Comparison of ENCODE assay signal across 8 cellular contexts in genomic region chr19:38213911-38214625, GRCh38. TPM values are rescaled to one million over a fixed set of nuclear protein-coding genes. Genes with fewer than 3 reads are reported as not detected.
DNase-seq lines count a peak whose midpoint lies in the region; ATAC-seq lines count a peak whose summit lies in the region.

No MANE protein-coding gene starts in this region.

- H3K27me3 Mint-ChIP-seq in activated T-cell treated with anti-CD3 and anti-CD28 coated beads, Interleukin-2, amount 50 U/mL, for 4 hours (ENCODE audit: low read depth) = peaks cover 58% of the 10 kb centered on the region
- H3K27me3 Mint-ChIP-seq in stimulated activated naive CD8-positive, alpha-beta T cell treated with anti-CD3 and anti-CD28 coated beads, Interleukin-15, amount 100 ng/mL, for 72 hours = peaks cover 91% of the 10 kb centered on the region

- H3K27ac Mint-ChIP-seq in stimulated activated naive CD8-positive, alpha-beta T cell treated with anti-CD3 and anti-CD28 coated beads, Interleukin-15, amount 100 ng/mL, for 72 hours = peak overlapping the region; percentile 95 to 98

- no peak overlapping the region for H3K4me3 Mint-ChIP-seq in activated T-cell treated with anti-CD3 and anti-CD28 coated beads, Interleukin-2, amount 50 U/mL, for 4 hours
- H3K4me3 Mint-ChIP-seq in stimulated activated naive CD8-positive, alpha-beta T cell treated with anti-CD3 and anti-CD28 coated beads, Interleukin-15, amount 100 ng/mL, for 72 hours = peak overlapping the region; percentile 44

- ATAC-seq in GM18868 (IDR thresholded peaks at IDR 0.05; ENCODE audit: unreplicated experiment) = peak; percentile 43
- ATAC-seq in activated T-cell treated with anti-CD3 and anti-CD28 coated beads, Interleukin-2, amount 50 U/mL, for 4 hours = peak; percentile 94 to 95
- peak; percentile 95 for ATAC-seq in stimulated activated naive CD8-positive, alpha-beta T cell treated with anti-CD3 and anti-CD28 coated beads, Interleukin-15, amount 100 ng/mL, for 72 hours
- ATAC-seq in HG02623 (IDR thresholded peaks at IDR 0.05; ENCODE audit: unreplicated experiment) = no peak

- H3K9me3 Mint-ChIP-seq in activated T-cell treated with anti-CD3 and anti-CD28 coated beads, Interleukin-2, amount 50 U/mL, for 4 hours = no peaks in the 10 kb centered on the region
- peaks cover 0 to 7% of the 10 kb centered on the region in 2 donors for H3K9me3 Mint-ChIP-seq in stimulated activated naive CD8-positive, alpha-beta T cell treated with anti-CD3 and anti-CD28 coated beads, Interleukin-15, amount 100 ng/mL, for 72 hours

- peak; percentile 47 for DNase-seq in NAMALWA (ENCODE audit: low spot score)
- DNase-seq in activated T-cell treated with anti-CD3 and anti-CD28 coated beads, Interleukin-2, amount 50 U/mL, for 4 hours = peak; percentile 45
- peak; percentile 92 for DNase-seq in kidney tubule cell (ENCODE audit: low spot score)
- DNase-seq in stimulated activated naive CD8-positive, alpha-beta T cell treated with anti-CD3 and anti-CD28 coated beads, Interleukin-15, amount 100 ng/mL, for 72 hours = peak; percentile 84 to 94
- no peak for DNase-seq in NCI-H1105 (lab: John Stamatoyannopoulos, UW)
- DNase-seq in HCEC 1CT = no peak

- H3K4me1 Mint-ChIP-seq in activated T-cell treated with anti-CD3 and anti-CD28 coated beads, Interleukin-2, amount 50 U/mL, for 4 hours (ENCODE audit: low read depth) = peaks cover 22% of the 10 kb centered on the region
- peaks cover 40% of the 10 kb centered on the region for H3K4me1 Mint-ChIP-seq in stimulated activated naive CD8-positive, alpha-beta T cell treated with anti-CD3 and anti-CD28 coated beads, Interleukin-15, amount 100 ng/mL, for 72 hours

- H3K36me3 Mint-ChIP-seq in activated T-cell treated with anti-CD3 and anti-CD28 coated beads, Interleukin-2, amount 50 U/mL, for 4 hours (ENCODE audit: insufficient read depth) = no peaks in the 10 kb centered on the region

RNA-seq across cellular contexts. Expression of gene DPF1, which starts 10.0 kb away (rescaled TPM):
- total RNA-seq in activated T-cell treated with anti-CD3 and anti-CD28 coated beads, Interleukin-2, amount 50 U/mL, for 4 hours = under 1 TPM; 0.40 to 0.45 (median 0.43) TPM

RNA-seq across cellular contexts. Expression of gene PPP1R14A, which starts 42.1 kb away (rescaled TPM):
- total RNA-seq in activated T-cell treated with anti-CD3 and anti-CD28 coated beads, Interleukin-2, amount 50 U/mL, for 4 hours = 1 to 10 TPM in 1 of 3 donors, under 1 TPM in 2; 0.34 to 1.8 (median 0.46) TPM

RNA-seq across cellular contexts. Expression of gene SPINT2, which starts 50.3 kb away (rescaled TPM):
- total RNA-seq in activated T-cell treated with anti-CD3 and anti-CD28 coated beads, Interleukin-2, amount 50 U/mL, for 4 hours = 10 to 100 TPM; 15.6 to 27.5 (median 20.6) TPM

Comparison
In these comparisons a context has a peak if more than half of its experiments do, and no peak if none do; other contexts are left out.
1. DNase-seq: peak in NAMALWA (single experiment), activated T-cell treated with anti-CD3 and anti-CD28 coated beads, Interleukin-2, amount 50 U/mL, for 4 hours (single experiment), kidney tubule cell (single experiment) and stimulated activated naive CD8-positive, alpha-beta T cell treated with anti-CD3 and anti-CD28 coated beads, Interleukin-15, amount 100 ng/mL, for 72 hours (2 of 2); none in NCI-H1105 (single experiment) and HCEC 1CT (single experiment).